14 cellular contexts compared by ENCODE assay signal in the genomic region with DNA sequence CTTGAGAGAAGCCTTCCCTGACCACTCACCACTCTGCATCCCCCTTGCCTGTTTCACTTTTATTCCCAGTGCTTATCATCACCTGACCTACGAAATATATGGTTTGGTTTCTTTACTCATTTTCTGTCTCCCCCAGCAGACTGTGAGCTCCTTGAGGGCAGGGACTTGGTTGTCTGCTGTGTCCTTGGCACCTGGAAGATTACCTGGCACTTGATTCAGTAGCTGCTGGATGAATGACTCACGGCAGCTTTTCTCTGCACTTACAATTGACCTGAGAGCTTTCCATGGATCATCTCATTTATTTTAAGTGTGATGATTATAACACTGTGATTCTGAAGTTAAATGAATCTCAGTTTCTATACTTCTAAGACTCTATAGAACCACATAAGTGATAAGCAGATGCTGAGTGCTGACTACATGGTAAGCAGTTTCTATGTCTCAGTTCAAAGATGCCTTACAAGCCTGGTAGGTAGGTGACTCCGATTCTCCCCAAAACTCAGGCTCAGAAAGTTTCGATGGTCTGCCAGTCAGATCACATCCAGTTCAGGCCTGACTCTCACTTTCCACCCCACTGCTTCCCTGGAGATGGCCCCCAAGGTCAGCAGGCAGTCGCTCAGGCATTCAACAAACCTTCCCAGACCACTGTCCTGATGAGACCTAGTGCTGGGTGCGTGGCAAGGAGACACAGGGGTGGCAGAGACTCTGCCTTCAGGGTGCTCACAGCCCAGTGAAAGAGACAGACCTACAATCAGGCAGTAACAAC. TPM values are rescaled to one million over a fixed set of nuclear protein-coding genes. Genes with fewer than 3 reads are reported as not detected.
A peak's percentile ranks its signal among the peaks of the same experiment; 100 is the strongest.
DNase-seq lines count a peak whose midpoint lies in the region; ATAC-seq and TF ChIP-seq lines count a peak whose summit lies in the region.
"Had no signal": no experiment of that assay in that cellular context is flagged by ENCODE, and none has a peak within 500 bp of the region (broad histone marks: within the 10 kb centered on the region; RNA-seq: fewer than 3 reads in every experiment).

No MANE protein-coding gene starts in this region.

- no peaks in the 10 kb centered on the region for H3K27me3 Mint-ChIP-seq in CD4-positive, CD25-positive, alpha-beta regulatory T cell
- H3K27me3 Mint-ChIP-seq in CD8-positive, alpha-beta T cell (ENCODE audit: low read depth): no peaks in the 10 kb centered on the region
- H3K27me3 Mint-ChIP-seq in activated T-helper 17 cell treated with anti-CD3 and anti-CD28 coated beads, Interleukin-2, amount 50 U/mL, for 72 hours: no peaks in the 10 kb centered on the region

- no peaks in the 10 kb centered on the region for H3K9me3 ChIP-seq in CD4-positive, CD25-positive, alpha-beta regulatory T cell (ENCODE audit: control insufficient read depth in 2 of 2, low read length in 2 of 2)
- no peaks in the 10 kb centered on the region for H3K9me3 ChIP-seq in CD8-positive, alpha-beta T cell (ENCODE audit: low read length)
- H3K9me3 ChIP-seq in psoas muscle: no peaks in the 10 kb centered on the region
- H3K9me3 ChIP-seq: pancreas, suprapubic skin had no signal

- H3K27ac Mint-ChIP-seq in CD4-positive, CD25-positive, alpha-beta regulatory T cell: peak overlapping the region; percentile 89 to 99 (median 94)
- peak overlapping the region; percentile 82 for H3K27ac Mint-ChIP-seq in CD8-positive, alpha-beta T cell
- H3K27ac Mint-ChIP-seq in activated T-helper 17 cell treated with anti-CD3 and anti-CD28 coated beads, Interleukin-2, amount 50 U/mL, for 72 hours: peak overlapping the region; percentile 100

- H3K36me3 Mint-ChIP-seq in CD4-positive, CD25-positive, alpha-beta regulatory T cell: peaks cover 46% of the 10 kb centered on the region
- peaks cover 92% of the 10 kb centered on the region for H3K36me3 Mint-ChIP-seq in CD8-positive, alpha-beta T cell
- H3K36me3 Mint-ChIP-seq in activated T-helper 17 cell treated with anti-CD3 and anti-CD28 coated beads, Interleukin-2, amount 50 U/mL, for 72 hours (ENCODE audit: low read depth): peaks cover 100% of the 10 kb centered on the region

- in situ Hi-C loops in G401 (cut with HindIII; ENCODE audit: low sequenced_read_pairs): no loop called here

- no peak for ATAC-seq in CD4-positive, CD25-positive, alpha-beta regulatory T cell (ENCODE audit: low read depth in 2 of 2)
- ATAC-seq in CD8-positive, alpha-beta T cell: no peak
- peak; percentile 84 for ATAC-seq in activated T-helper 17 cell treated with anti-CD3 and anti-CD28 coated beads, Interleukin-2, amount 50 U/mL, for 72 hours (replicated peaks)
- ATAC-seq in psoas muscle: no peak
- ATAC-seq: left cardiac atrium, pancreas had no signal

- no peaks in the 10 kb centered on the region for H3K9me3 Mint-ChIP-seq in CD4-positive, CD25-positive, alpha-beta regulatory T cell
- H3K9me3 Mint-ChIP-seq in CD8-positive, alpha-beta T cell: no peaks in the 10 kb centered on the region
- no peaks in the 10 kb centered on the region for H3K9me3 Mint-ChIP-seq in activated T-helper 17 cell treated with anti-CD3 and anti-CD28 coated beads, Interleukin-2, amount 50 U/mL, for 72 hours

- peak overlapping the region in 2 of 4 donors; percentile 53 to 77 for H3K4me3 Mint-ChIP-seq in CD4-positive, CD25-positive, alpha-beta regulatory T cell
- H3K4me3 Mint-ChIP-seq in CD8-positive, alpha-beta T cell: no peak overlapping the region
- peak overlapping the region; percentile 96 for H3K4me3 Mint-ChIP-seq in activated T-helper 17 cell treated with anti-CD3 and anti-CD28 coated beads, Interleukin-2, amount 50 U/mL, for 72 hours

- DNase-seq in CD4-positive, CD25-positive, alpha-beta regulatory T cell: no peak
- no peak for DNase-seq in CD8-positive, alpha-beta T cell
- DNase-seq in kidney tubule cell (ENCODE audit: low spot score): peak; percentile 5
- no peak for DNase-seq in psoas muscle
- no peak for DNase-seq in SK-N-DZ (ENCODE audit: low spot score)
- DNase-seq in G401 (ENCODE audit: low spot score): no peak
- DNase-seq: effector CD8-positive, alpha-beta T cell; IMR-90; left cardiac atrium; pancreas had no signal

- intact Hi-C loops in CD8-positive, alpha-beta T cell (cut with DNase I, micrococcal nuclease): no loop called here
- intact Hi-C loops in psoas muscle (cut with DNase I): no loop called here

- peaks cover 28% of the 10 kb centered on the region for H3K4me1 ChIP-seq in CD4-positive, CD25-positive, alpha-beta regulatory T cell (ENCODE audit: control insufficient read depth, insufficient read depth, low read length, poor library complexity, severe bottlenecking)
- H3K4me1 ChIP-seq in CD8-positive, alpha-beta T cell (ENCODE audit: insufficient read depth, low read length): no peaks in the 10 kb centered on the region
- no peaks in the 10 kb centered on the region for H3K4me1 ChIP-seq in psoas muscle
- H3K4me1 ChIP-seq: pancreas had no signal

- no peaks in the 10 kb centered on the region for H3K27me3 ChIP-seq in CD4-positive, CD25-positive, alpha-beta regulatory T cell (ENCODE audit: control insufficient read depth, insufficient read depth, low read length)
- H3K27me3 ChIP-seq in CD8-positive, alpha-beta T cell (ENCODE audit: insufficient read depth, low read length): no peaks in the 10 kb centered on the region
- peaks cover 0 to 5% (median 2%) of the 10 kb centered on the region in 3 donors for H3K27me3 ChIP-seq in psoas muscle (ENCODE audit: insufficient read depth in 3 of 3, low read length in 2 of 3)
- H3K27me3 ChIP-seq: cardiac muscle cell, pancreas, suprapubic skin had no signal

- H3K4me3 ChIP-seq in CD4-positive, CD25-positive, alpha-beta regulatory T cell (ENCODE audit: low read depth, low read length): no peak overlapping the region
- no peak overlapping the region for H3K4me3 ChIP-seq in CD8-positive, alpha-beta T cell (ENCODE audit: low read depth, low read length)
- H3K4me3 ChIP-seq in psoas muscle: no peak overlapping the region
- H3K4me3 ChIP-seq: cardiac muscle cell, pancreas, skin epidermis, suprapubic skin had no signal

- H3K36me3 ChIP-seq in CD4-positive, CD25-positive, alpha-beta regulatory T cell (ENCODE audit: control insufficient read depth, insufficient read depth, low read length): peaks cover 96% of the 10 kb centered on the region
- H3K36me3 ChIP-seq in CD8-positive, alpha-beta T cell (ENCODE audit: insufficient read depth, low read length): peaks cover 85% of the 10 kb centered on the region
- no peaks in the 10 kb centered on the region for H3K36me3 ChIP-seq in psoas muscle (ENCODE audit: insufficient read depth in 1 of 2, low read depth in 1 of 2)
- H3K36me3 ChIP-seq: cardiac muscle cell, pancreas, suprapubic skin had no signal

- TF ChIP-seq CTCF in CD8-positive, alpha-beta T cell (IDR thresholded peaks at IDR 0.05): no peak
- no peak for TF ChIP-seq CTCF in psoas muscle (IDR thresholded peaks at IDR 0.05)

- 71 to 78% (median 72%) methylated on average over 6 of the region's 6 CpGs for WGBS in psoas muscle, 3 donors

- H3K27ac ChIP-seq in CD4-positive, CD25-positive, alpha-beta regulatory T cell (ENCODE audit: insufficient read depth, low read length, poor library complexity, severe bottlenecking): peak overlapping the region; percentile 59
- no peak overlapping the region for H3K27ac ChIP-seq in CD8-positive, alpha-beta T cell (ENCODE audit: low read depth, low read length)
- H3K27ac ChIP-seq in psoas muscle: no peak overlapping the region
- H3K27ac ChIP-seq: cardiac muscle cell, pancreas, suprapubic skin had no signal

- POLR2A ChIA-PET in CD8-positive, alpha-beta T cell (lab: Charles Lee): no interaction called here

- peaks cover 0 to 62% (median 20%) of the 10 kb centered on the region in 4 donors for H3K4me1 Mint-ChIP-seq in CD4-positive, CD25-positive, alpha-beta regulatory T cell
- H3K4me1 Mint-ChIP-seq in CD8-positive, alpha-beta T cell (ENCODE audit: low read depth): peaks cover 14% of the 10 kb centered on the region
- peaks cover 42% of the 10 kb centered on the region for H3K4me1 Mint-ChIP-seq in activated T-helper 17 cell treated with anti-CD3 and anti-CD28 coated beads, Interleukin-2, amount 50 U/mL, for 72 hours

- CTCF ChIA-PET in CD8-positive, alpha-beta T cell (lab: Charles Lee): no interaction called here

RNA-seq across cellular contexts. Expression of a gene that starts 11.6 kb away (rescaled TPM):
- total RNA-seq in CD4-positive, CD25-positive, alpha-beta regulatory T cell: 197 TPM
- 100 to 1,000 TPM; 160 to 189 (median 163) TPM for polyA plus RNA-seq in CD4-positive, CD25-positive, alpha-beta regulatory T cell
- 100 to 1,000 TPM; 121 to 129 TPM for total RNA-seq in CD8-positive, alpha-beta T cell
- 100 to 1,000 TPM; 425 to 498 TPM for total RNA-seq in activated T-helper 17 cell treated with anti-CD3 and anti-CD28 coated beads, Interleukin-2, amount 50 U/mL, for 72 hours
- 1 to 10 TPM in 1 of 4 donors, under 1 TPM in 3; 0.54 to 1.5 (median 0.77) TPM for total RNA-seq in psoas muscle
- under 1 TPM; 0.07 to 0.10 (median 0.10) TPM for polyA plus RNA-seq in psoas muscle
- polyA plus RNA-seq in SK-N-DZ (2014; cell fraction: cytosol; rRNA removed): 0.22 TPM in 1 of 2 replicates, not detected in the other
- not detected in 2 replicates for polyA plus RNA-seq in SK-N-DZ (2014; cell fraction: nucleus; rRNA removed)
- not detected in 2 replicates for total RNA-seq in G401 (2014; rRNA removed; shearing (Covaris generic))
- total RNA-seq: IMR-90 had no signal
- polyA plus RNA-seq: cardiac muscle cell had no signal

RNA-seq across cellular contexts. Expression of a gene that starts 28.6 kb away (rescaled TPM):
- 1.5 TPM for total RNA-seq in CD4-positive, CD25-positive, alpha-beta regulatory T cell
- under 1 TPM; 0.10 to 0.18 (median 0.14) TPM for polyA plus RNA-seq in CD4-positive, CD25-positive, alpha-beta regulatory T cell
- under 1 TPM; 0.27 to 0.58 TPM for total RNA-seq in CD8-positive, alpha-beta T cell
- total RNA-seq in activated T-helper 17 cell treated with anti-CD3 and anti-CD28 coated beads, Interleukin-2, amount 50 U/mL, for 72 hours: 100 to 1,000 TPM in 1 of 2 donors, 10 to 100 TPM in 1; 86.6 to 343 TPM
- total RNA-seq in psoas muscle: not detected
- not detected for polyA plus RNA-seq in psoas muscle
- not detected in 2 replicates for polyA plus RNA-seq in SK-N-DZ (2014; cell fraction: cytosol; rRNA removed)
- not detected in 2 replicates for polyA plus RNA-seq in SK-N-DZ (2014; cell fraction: nucleus; rRNA removed)
- total RNA-seq in G401 (2014; rRNA removed; shearing (Covaris generic)): not detected in 2 replicates
- total RNA-seq: cardiac muscle cell, IMR-90, left cardiac atrium had no signal
- polyA plus RNA-seq: IMR-90 had no signal

RNA-seq across cellular contexts. Expression of a gene that starts 50.0 kb away (rescaled TPM):
- 13.6 TPM for total RNA-seq in CD4-positive, CD25-positive, alpha-beta regulatory T cell
- polyA plus RNA-seq in CD4-positive, CD25-positive, alpha-beta regulatory T cell: 1 to 10 TPM; 1.6 to 2.4 (median 2.1) TPM
- 10 to 100 TPM; 12.0 to 12.9 TPM for total RNA-seq in CD8-positive, alpha-beta T cell
- 10 to 100 TPM in 1 of 2 donors, 1 to 10 TPM in 1; 5.0 to 16.3 TPM for total RNA-seq in activated T-helper 17 cell treated with anti-CD3 and anti-CD28 coated beads, Interleukin-2, amount 50 U/mL, for 72 hours
- 1 to 10 TPM in 3 of 4 donors, under 1 TPM in 1; 0.75 to 8.2 (median 1.0) TPM for total RNA-seq in psoas muscle
- 1 to 10 TPM in 2 of 3 donors, under 1 TPM in 1; 0.66 to 1.8 (median 1.1) TPM for polyA plus RNA-seq in psoas muscle
- 1.0 and 1.8 TPM in 2 replicates for polyA plus RNA-seq in SK-N-DZ (2014; cell fraction: cytosol; rRNA removed)
- 2.6 and 4.0 TPM in 2 replicates for polyA plus RNA-seq in SK-N-DZ (2014; cell fraction: nucleus; rRNA removed)
- 5.0 and 6.7 TPM in 2 replicates for total RNA-seq in G401 (2014; rRNA removed; shearing (Covaris generic))

Comparison
In these comparisons a context has a peak if more than half of its experiments do, and no peak if none do; other contexts are left out.
1. RNA of a gene that starts 11.6 kb away (total RNA-seq): 425 to 498 TPM in activated T-helper 17 cell treated with anti-CD3 and anti-CD28 coated beads, Interleukin-2, amount 50 U/mL, for 72 hours, 197 TPM in CD4-positive, CD25-positive, alpha-beta regulatory T cell (single experiment) and 121 to 129 TPM in CD8-positive, alpha-beta T cell; 0.54 to 1.5 TPM in psoas muscle and not detected in G401; every median in the first group is over 10 times any median in the second.
2. RNA of a gene that starts 28.6 kb away (total RNA-seq): 86.6 to 343 TPM in activated T-helper 17 cell treated with anti-CD3 and anti-CD28 coated beads, Interleukin-2, amount 50 U/mL, for 72 hours; 1.5 TPM in CD4-positive, CD25-positive, alpha-beta regulatory T cell (single experiment), 0.27 to 0.58 TPM in CD8-positive, alpha-beta T cell, not detected in psoas muscle and not detected in G401; every median in the first group is over 10 times any median in the second.
3. Peak in every context shown above with its lines, with median percentiles within 50 percentile points of each other: H3K27ac Mint-ChIP-seq.